In the genomic region with DNA sequence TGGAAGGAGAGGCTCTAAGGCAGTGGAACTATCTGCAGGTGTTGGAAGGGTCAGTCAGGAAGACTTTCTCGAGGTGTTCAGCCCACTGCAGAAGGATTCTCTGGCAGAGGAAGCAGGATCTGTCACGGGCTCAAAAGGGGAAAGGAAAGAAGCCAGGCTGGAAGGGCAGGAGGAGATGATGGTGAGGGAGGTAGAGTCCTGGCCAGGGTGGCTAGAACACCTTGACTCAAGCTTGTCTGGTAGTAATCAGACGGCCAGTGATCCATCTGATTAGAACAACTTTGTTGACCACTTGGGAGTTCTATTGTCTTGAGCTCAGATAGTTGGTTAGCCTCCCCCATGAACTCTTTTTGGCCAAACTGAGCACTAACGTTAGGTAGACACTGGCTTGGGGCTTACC, we compare ENCODE assay signal across 21 cellular contexts. TPM values are rescaled to one million over a fixed set of nuclear protein-coding genes. Genes with fewer than 3 reads are reported as not detected.
DNase-seq lines count a peak whose midpoint lies in the region; ATAC-seq and TF ChIP-seq lines count a peak whose summit lies in the region.
"Had no signal": no experiment of that assay in that cellular context is flagged by ENCODE, and none has a peak within 500 bp of the region (broad histone marks: within the 10 kb centered on the region; RNA-seq: fewer than 3 reads in every experiment).

No MANE protein-coding gene starts in this region.

- H3K27me3 Mint-ChIP-seq in activated naive CD4-positive, alpha-beta T cell treated with anti-CD3 and anti-CD28 coated beads, Interleukin-2, amount 10 ng/mL, durations not matched to agents 7 days and 5 days: peaks cover 97% of the 10 kb centered on the region

- intact Hi-C loops in esophagus muscularis mucosa (cut with DNase I): no loop called here
- intact Hi-C loops in posterior vena cava (cut with DNase I): no loop called here
- intact Hi-C loops in upper lobe of right lung (cut with DNase I): no loop called here

- no peak for TF ChIP-seq CTCF in esophagus muscularis mucosa (IDR thresholded peaks at IDR 0.05)
- TF ChIP-seq CTCF in upper lobe of right lung (IDR thresholded peaks at IDR 0.05): no peak

- H3K27ac Mint-ChIP-seq in activated naive CD4-positive, alpha-beta T cell treated with anti-CD3 and anti-CD28 coated beads, Interleukin-2, amount 10 ng/mL, durations not matched to agents 7 days and 5 days: peak overlapping the region; percentile 9
- H3K27ac Mint-ChIP-seq: activated naive CD4-positive, alpha-beta T cell treated with anti-CD3 and anti-CD28 coated beads, Interleukin-2, amount 50 U/mL, for 72 hours; naive thymus-derived CD4-positive, alpha-beta T cell; stimulated activated naive CD8-positive, alpha-beta T cell treated with anti-CD3 and anti-CD28 coated beads, Interleukin-15, amount 100 ng/mL, for 72 hours had no signal

- no peaks in the 10 kb centered on the region for H3K9me3 Mint-ChIP-seq in activated naive CD4-positive, alpha-beta T cell treated with anti-CD3 and anti-CD28 coated beads, Interleukin-2, amount 10 ng/mL, durations not matched to agents 7 days and 5 days
- H3K9me3 Mint-ChIP-seq: activated naive CD4-positive, alpha-beta T cell treated with anti-CD3 and anti-CD28 coated beads, Interleukin-2, amount 50 U/mL, for 72 hours; naive thymus-derived CD4-positive, alpha-beta T cell; stimulated activated naive CD8-positive, alpha-beta T cell treated with anti-CD3 and anti-CD28 coated beads, Interleukin-15, amount 100 ng/mL, for 72 hours had no signal

- H3K27ac ChIP-seq in esophagus muscularis mucosa (replicated peaks in 1 of 4) (peak overlapping the region; percentile 88 to 92 (median 90)), upper lobe of right lung (peak overlapping the region; percentile 72)
- H3K27ac ChIP-seq: epithelial cell of prostate had no signal

- no peaks in the 10 kb centered on the region for H3K9me3 ChIP-seq in esophagus muscularis mucosa
- H3K9me3 ChIP-seq in upper lobe of right lung: no peaks in the 10 kb centered on the region

- CTCF ChIA-PET in activated naive CD4-positive, alpha-beta T cell treated with anti-CD3 and anti-CD28 coated beads, Interleukin-2, amount 10 ng/mL, durations not matched to agents 7 days and 5 days (lab: Charles Lee): interaction anchor here (2.4 kb wide), 1 partner anchor 15 kb away, joined by 7 read pairs; no protein-coding TSS in a partner anchor

- WGBS in esophagus muscularis mucosa: 44% methylated on average over 4 of the region's 4 CpGs

- H3K36me3 Mint-ChIP-seq in activated naive CD4-positive, alpha-beta T cell treated with anti-CD3 and anti-CD28 coated beads, Interleukin-2, amount 10 ng/mL, durations not matched to agents 7 days and 5 days: no peaks in the 10 kb centered on the region
- H3K36me3 Mint-ChIP-seq: activated naive CD4-positive, alpha-beta T cell treated with anti-CD3 and anti-CD28 coated beads, Interleukin-2, amount 50 U/mL, for 72 hours; naive thymus-derived CD4-positive, alpha-beta T cell had no signal

- TF ChIP-seq EP300 in esophagus muscularis mucosa (IDR thresholded peaks at IDR 0.05): no peak

- TF ChIP-seq POLR2A in esophagus muscularis mucosa (IDR thresholded peaks at IDR 0.05; ENCODE audit: low read depth): no peak

- no peak for DNase-seq in activated naive CD4-positive, alpha-beta T cell treated with anti-CD3 and anti-CD28 coated beads, Interleukin-2, amount 10 ng/mL, durations not matched to agents 7 days and 5 days
- DNase-seq in activated naive CD4-positive, alpha-beta T cell treated with anti-CD3 and anti-CD28 coated beads, Interleukin-2, amount 50 U/mL, for 16 hours: no peak
- no peak for DNase-seq in esophagus muscularis mucosa (ENCODE audit: extremely low spot score)
- DNase-seq in posterior vena cava (ENCODE audit: low spot score): peak; percentile 30
- no peak for DNase-seq in upper lobe of right lung
- DNase-seq in AG20443 (ENCODE audit: low spot score): no peak
- no peak for DNase-seq in NCI-H2227 treated with DMSO at 0.1 percent for 48 hours (lab: John Stamatoyannopoulos, UW)
- DNase-seq: 8988T; COR-L47; left colon; naive thymus-derived CD4-positive, alpha-beta T cell; NCI-H2029 treated with DMSO at 0.1 percent for 48 hours; NCI-H526 treated with DMSO at 0.1 percent for 48 hours; stimulated activated naive CD8-positive, alpha-beta T cell treated with anti-CD3 and anti-CD28 coated beads, Interleukin-15, amount 100 ng/mL, for 72 hours; T-helper 9 cell had no signal

- H3K4me3 Mint-ChIP-seq in activated naive CD4-positive, alpha-beta T cell treated with anti-CD3 and anti-CD28 coated beads, Interleukin-2, amount 10 ng/mL, durations not matched to agents 7 days and 5 days: no peak overlapping the region
- H3K4me3 Mint-ChIP-seq: naive thymus-derived CD4-positive, alpha-beta T cell; stimulated activated naive CD8-positive, alpha-beta T cell treated with anti-CD3 and anti-CD28 coated beads, Interleukin-15, amount 100 ng/mL, for 72 hours had no signal

- H3K4me1 Mint-ChIP-seq in activated naive CD4-positive, alpha-beta T cell treated with anti-CD3 and anti-CD28 coated beads, Interleukin-2, amount 10 ng/mL, durations not matched to agents 7 days and 5 days: no peaks in the 10 kb centered on the region

- H3K27me3 ChIP-seq in esophagus muscularis mucosa (no peaks in the 10 kb centered on the region), upper lobe of right lung (no peaks in the 10 kb centered on the region)

- H3K4me1 ChIP-seq in esophagus muscularis mucosa (peaks cover 72 to 89% (median 82%) of the 10 kb centered on the region in 4 donors), upper lobe of right lung (peaks cover 65% of the 10 kb centered on the region)

- no peaks in the 10 kb centered on the region for H3K36me3 ChIP-seq in esophagus muscularis mucosa
- no peaks in the 10 kb centered on the region for H3K36me3 ChIP-seq in upper lobe of right lung

- H3K4me3 ChIP-seq in esophagus muscularis mucosa (no peak overlapping the region), upper lobe of right lung (no peak overlapping the region)

- ATAC-seq in upper lobe of right lung (no peak), HG03139 (IDR thresholded peaks at IDR 0.05; ENCODE audit: unreplicated experiment) (no peak)
- ATAC-seq: activated naive CD4-positive, alpha-beta T cell treated with anti-CD3 and anti-CD28 coated beads, Interleukin-2, amount 50 U/mL, for 72 hours; left colon; naive thymus-derived CD4-positive, alpha-beta T cell; stimulated activated naive CD8-positive, alpha-beta T cell treated with anti-CD3 and anti-CD28 coated beads, Interleukin-15, amount 100 ng/mL, for 72 hours had no signal

RNA-seq across cellular contexts. Expression of a gene that starts 9.7 kb away (rescaled TPM):
- 100 to 1,000 TPM in 1 of 4 donors, 10 to 100 TPM in 3; 41.1 to 124 (median 62.5) TPM for total RNA-seq in esophagus muscularis mucosa
- 10 to 100 TPM; 16.6 to 17.5 TPM for total RNA-seq in posterior vena cava
- 93.6 TPM for total RNA-seq in upper lobe of right lung
- total RNA-seq: activated naive CD4-positive, alpha-beta T cell treated with anti-CD3 and anti-CD28 coated beads, Interleukin-2, amount 50 U/mL, for 72 hours had no signal

RNA-seq across cellular contexts. Expression of a gene that starts 49.9 kb away (rescaled TPM):
- total RNA-seq in esophagus muscularis mucosa (1 to 10 TPM in 3 of 4 donors, under 1 TPM in 1; 0.84 to 3.5 (median 2.0) TPM), posterior vena cava (1 to 10 TPM; 2.4 to 5.3 TPM), upper lobe of right lung (18.5 TPM)
- total RNA-seq: cerebellum, G401, M059J had no signal
